20 cellular contexts compared by ENCODE assay signal in genomic region chr2:124824441-124824840, GRCh38.
"Had no signal": no experiment of that assay in that cellular context is flagged by ENCODE, and none has a peak within 500 bp of the region (broad histone marks: within the 10 kb centered on the region; RNA-seq: fewer than 3 reads in every experiment).

No MANE protein-coding gene starts in this region.

- H3K27me3 Mint-ChIP-seq: dendritic cell treated with granulocyte-macrophage colony-stimulating factor and Interleukin-4, amounts not matched to agents 40 ng/mL and 50 ng/mL, for 4 days; effector memory CD8-positive, alpha-beta T cell had no signal

- H3K4me3 Mint-ChIP-seq: dendritic cell treated with granulocyte-macrophage colony-stimulating factor and Interleukin-4, amounts not matched to agents 40 ng/mL and 50 ng/mL, for 4 days; effector memory CD8-positive, alpha-beta T cell; endodermal cell had no signal

- DNase-seq: colonic mucosa; cortex of kidney; dermis blood vessel endothelial cell; dorsolateral prefrontal cortex; effector CD4-positive, alpha-beta T cell; effector CD8-positive, alpha-beta T cell; effector memory CD4-positive, alpha-beta T cell; effector memory CD8-positive, alpha-beta T cell; endodermal cell; erythroblast; esophagus squamous epithelium; foreskin fibroblast; foreskin keratinocyte; foreskin melanocyte; gastrocnemius medialis; glutamatergic neuron; head of caudate nucleus; heart left ventricle; heart right ventricle had no signal

- H3K27ac Mint-ChIP-seq: dendritic cell treated with granulocyte-macrophage colony-stimulating factor and Interleukin-4, amounts not matched to agents 40 ng/mL and 50 ng/mL, for 4 days; effector memory CD8-positive, alpha-beta T cell; endodermal cell had no signal

- H3K4me1 Mint-ChIP-seq: endodermal cell had no signal
